ENCODE assay signal across 1 cellular context in genomic region chr1:149967041-149967440, GRCh38.
TF ChIP-seq lines count a peak whose summit lies in the region.

No MANE protein-coding gene starts in this region.

TF ChIP-seq in IMR-90, 13 proteins besides CTCF, POLR2A, EP300 and RAD21:
- TF ChIP-seq RFX5 (IDR thresholded peaks at IDR 0.05; ENCODE audit: low read depth, low read length): no peak
- no peak for TF ChIP-seq CHD1 (IDR thresholded peaks at IDR 0.05; ENCODE audit: low read depth, low read length)
- TF ChIP-seq USF2 (IDR thresholded peaks at IDR 0.05; ENCODE audit: low read depth, low read length): no peak
- TF ChIP-seq CEBPB (IDR thresholded peaks at IDR 0.05; ENCODE audit: low read depth, low read length): no peak
- no peak for TF ChIP-seq BHLHE40 (IDR thresholded peaks at IDR 0.05; ENCODE audit: low read depth, low read length)
- TF ChIP-seq SMC3 (IDR thresholded peaks at IDR 0.05; ENCODE audit: low read depth, low read length): no peak
- TF ChIP-seq MAZ (IDR thresholded peaks at IDR 0.05; ENCODE audit: borderline replicate concordance, low read depth, low read length): no peak
- TF ChIP-seq MXI1 (IDR thresholded peaks at IDR 0.05; ENCODE audit: borderline replicate concordance, low read depth, low read length): no peak
- TF ChIP-seq RCOR1 (IDR thresholded peaks at IDR 0.05; ENCODE audit: insufficient replicate concordance, low read length): no peak
- TF ChIP-seq ELK1 (IDR thresholded peaks at IDR 0.05; ENCODE audit: borderline replicate concordance, low read depth, low read length): no peak
- TF ChIP-seq FOS (IDR thresholded peaks at IDR 0.05; ENCODE audit: low read depth, low read length): no peak
- TF ChIP-seq NFE2L2 (IDR thresholded peaks at IDR 0.05; ENCODE audit: low read depth, low read length): no peak
- no peak for TF ChIP-seq MAFK (IDR thresholded peaks at IDR 0.05; ENCODE audit: low read depth, low read length)
TF ChIP-seq in IMR-90: peak in this region for 0.
